In the genomic region with DNA sequence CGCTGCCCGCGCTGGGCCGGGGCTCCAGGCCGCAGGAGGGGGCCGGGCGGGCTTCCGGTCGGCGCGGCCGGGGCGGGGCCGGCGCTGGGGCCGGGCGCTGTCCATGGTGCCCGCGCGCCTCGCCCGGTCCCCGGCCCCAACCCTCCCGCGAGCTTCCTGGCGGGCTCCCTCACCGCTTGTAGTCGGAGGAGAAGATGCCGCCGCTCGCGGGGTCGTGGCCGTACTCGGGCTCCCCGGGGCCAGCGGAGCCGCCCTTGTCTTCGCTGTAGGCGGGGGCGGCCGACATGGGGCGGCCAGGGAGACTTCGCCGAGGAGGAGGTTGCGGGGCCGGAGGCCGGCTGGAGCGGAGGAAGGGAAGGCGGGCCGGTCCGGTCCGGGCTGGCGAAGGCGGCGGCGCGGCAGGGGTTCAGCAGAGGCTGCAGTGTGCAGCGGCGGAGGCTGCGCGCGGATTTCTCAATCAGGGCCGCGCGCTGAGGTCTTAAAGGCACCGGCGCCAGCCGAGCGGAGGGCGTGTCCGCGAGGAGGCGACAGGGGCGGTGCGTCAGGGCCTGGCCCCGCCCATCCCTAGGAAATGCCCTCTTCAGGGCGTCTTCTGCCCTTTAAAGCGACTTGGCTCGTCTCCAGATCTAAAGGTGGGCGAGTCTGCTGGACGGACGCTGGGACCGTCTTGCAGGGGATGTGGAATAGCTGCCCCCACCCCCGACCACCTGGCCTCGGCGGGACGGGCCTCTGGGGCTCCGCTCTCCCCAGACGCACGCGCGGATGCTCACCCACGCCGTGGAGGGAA, we compare ENCODE assay signal across 1 cellular context.
TF ChIP-seq lines count a peak whose summit lies in the region.

A gene with protein sequence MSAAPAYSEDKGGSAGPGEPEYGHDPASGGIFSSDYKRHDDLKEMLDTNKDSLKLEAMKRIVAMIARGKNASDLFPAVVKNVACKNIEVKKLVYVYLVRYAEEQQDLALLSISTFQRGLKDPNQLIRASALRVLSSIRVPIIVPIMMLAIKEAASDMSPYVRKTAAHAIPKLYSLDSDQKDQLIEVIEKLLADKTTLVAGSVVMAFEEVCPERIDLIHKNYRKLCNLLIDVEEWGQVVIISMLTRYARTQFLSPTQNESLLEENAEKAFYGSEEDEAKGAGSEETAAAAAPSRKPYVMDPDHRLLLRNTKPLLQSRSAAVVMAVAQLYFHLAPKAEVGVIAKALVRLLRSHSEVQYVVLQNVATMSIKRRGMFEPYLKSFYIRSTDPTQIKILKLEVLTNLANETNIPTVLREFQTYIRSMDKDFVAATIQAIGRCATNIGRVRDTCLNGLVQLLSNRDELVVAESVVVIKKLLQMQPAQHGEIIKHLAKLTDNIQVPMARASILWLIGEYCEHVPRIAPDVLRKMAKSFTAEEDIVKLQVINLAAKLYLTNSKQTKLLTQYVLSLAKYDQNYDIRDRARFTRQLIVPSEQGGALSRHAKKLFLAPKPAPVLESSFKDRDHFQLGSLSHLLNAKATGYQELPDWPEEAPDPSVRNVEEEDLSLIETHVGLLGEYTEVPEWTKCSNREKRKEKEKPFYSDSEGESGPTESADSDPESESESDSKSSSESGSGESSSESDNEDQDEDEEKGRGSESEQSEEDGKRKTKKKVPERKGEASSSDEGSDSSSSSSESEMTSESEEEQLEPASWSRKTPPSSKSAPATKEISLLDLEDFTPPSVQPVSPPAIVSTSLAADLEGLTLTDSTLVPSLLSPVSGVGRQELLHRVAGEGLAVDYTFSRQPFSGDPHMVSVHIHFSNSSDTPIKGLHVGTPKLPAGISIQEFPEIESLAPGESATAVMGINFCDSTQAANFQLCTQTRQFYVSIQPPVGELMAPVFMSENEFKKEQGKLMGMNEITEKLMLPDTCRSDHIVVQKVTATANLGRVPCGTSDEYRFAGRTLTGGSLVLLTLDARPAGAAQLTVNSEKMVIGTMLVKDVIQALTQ (minus strand): TSS at position 455 of the 787 bp plus-strand sequence. CDS start 169 bp downstream, at position 286.

TF ChIP-seq in HepG2, 621 proteins besides CTCF, POLR2A, EP300 and RAD21 (continued from another document and continues in another):
- TF ChIP-seq HDAC6 (IDR thresholded peaks at IDR 0.05; ENCODE audit: low read depth, low read length) (no peak), HNRNPUL1 (IDR thresholded peaks at IDR 0.05; ENCODE audit: low read depth, low read length) (no peak), ZNF326 (CRISPR knock-in tag; IDR thresholded peaks at IDR 0.05; ENCODE audit: borderline replicate concordance) (no peak), ZNF383 (CRISPR knock-in tag; IDR thresholded peaks at IDR 0.05; ENCODE audit: borderline replicate concordance) (no peak), CBX1 (IDR thresholded peaks at IDR 0.05; ENCODE audit: low read depth) (no peak), ZNF20 (CRISPR knock-in tag; IDR thresholded peaks at IDR 0.05) (no peak), TBX3 (IDR thresholded peaks at IDR 0.05; ENCODE audit: borderline replicate concordance) (no peak), IRX3 (CRISPR knock-in tag; IDR thresholded peaks at IDR 0.05; ENCODE audit: borderline replicate concordance, low read depth) (peak; percentile 80; the same call in 1 of the 2 replicates), ZBTB20 (CRISPR knock-in tag; IDR thresholded peaks at IDR 0.05; ENCODE audit: borderline replicate concordance, low read depth) (no peak), GFI1 (CRISPR knock-in tag; IDR thresholded peaks at IDR 0.05; ENCODE audit: borderline replicate concordance) (peak; percentile 54; the same call in 1 of the 2 replicates), KDM6A (CRISPR knock-in tag; IDR thresholded peaks at IDR 0.05; ENCODE audit: low read depth) (no peak), ZNF33A (CRISPR knock-in tag; IDR thresholded peaks at IDR 0.05; ENCODE audit: borderline replicate concordance) (no peak), MAFF (IDR thresholded peaks at IDR 0.05; ENCODE audit: low read depth, low read length) (no peak), BORCS8-MEF2B (CRISPR knock-in tag; IDR thresholded peaks at IDR 0.05) (peak; percentile 20), KMT2A (CRISPR knock-in tag; IDR thresholded peaks at IDR 0.05) (no peak), PHF8 (CRISPR knock-in tag; IDR thresholded peaks at IDR 0.05) (no peak), RARG (CRISPR knock-in tag; IDR thresholded peaks at IDR 0.05; ENCODE audit: low read depth) (no peak), ARNTL (CRISPR knock-in tag; IDR thresholded peaks at IDR 0.05) (peak; percentile 43; the same call in 1 of the 2 replicates), ZNF839 (CRISPR knock-in tag; IDR thresholded peaks at IDR 0.05; ENCODE audit: borderline replicate concordance) (no peak), MEF2D (CRISPR knock-in tag; IDR thresholded peaks at IDR 0.05) (no peak), KLF12 (CRISPR knock-in tag; IDR thresholded peaks at IDR 0.05; ENCODE audit: borderline replicate concordance) (peak; percentile 75; the same call in 1 of the 2 replicates), ZNF484 (CRISPR knock-in tag; IDR thresholded peaks at IDR 0.05; ENCODE audit: borderline replicate concordance, low read depth) (no peak), SNRNP70 (IDR thresholded peaks at IDR 0.05; ENCODE audit: low read depth, low read length) (no peak), ZNF10 (CRISPR knock-in tag; IDR thresholded peaks at IDR 0.05; ENCODE audit: borderline replicate concordance, low read depth) (no peak), ZNF644 (CRISPR knock-in tag; IDR thresholded peaks at IDR 0.05; ENCODE audit: low read depth) (no peak), KLF11 (CRISPR knock-in tag; IDR thresholded peaks at IDR 0.05) (no peak)
- TF ChIP-seq, protein P1, sequence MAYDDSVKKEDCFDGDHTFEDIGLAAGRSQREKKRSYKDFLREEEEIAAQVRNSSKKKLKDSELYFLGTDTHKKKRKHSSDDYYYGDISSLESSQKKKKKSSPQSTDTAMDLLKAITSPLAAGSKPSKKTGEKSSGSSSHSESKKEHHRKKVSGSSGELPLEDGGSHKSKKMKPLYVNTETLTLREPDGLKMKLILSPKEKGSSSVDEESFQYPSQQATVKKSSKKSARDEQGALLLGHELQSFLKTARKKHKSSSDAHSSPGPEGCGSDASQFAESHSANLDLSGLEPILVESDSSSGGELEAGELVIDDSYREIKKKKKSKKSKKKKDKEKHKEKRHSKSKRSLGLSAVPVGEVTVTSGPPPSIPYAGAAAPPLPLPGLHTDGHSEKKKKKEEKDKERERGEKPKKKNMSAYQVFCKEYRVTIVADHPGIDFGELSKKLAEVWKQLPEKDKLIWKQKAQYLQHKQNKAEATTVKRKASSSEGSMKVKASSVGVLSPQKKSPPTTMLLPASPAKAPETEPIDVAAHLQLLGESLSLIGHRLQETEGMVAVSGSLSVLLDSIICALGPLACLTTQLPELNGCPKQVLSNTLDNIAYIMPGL (CRISPR knock-in tag; IDR thresholded peaks at IDR 0.05; ENCODE audit: borderline replicate concordance in 1 of 2, low read depth in 1 of 2): no peak
- TF ChIP-seq, protein P2, sequence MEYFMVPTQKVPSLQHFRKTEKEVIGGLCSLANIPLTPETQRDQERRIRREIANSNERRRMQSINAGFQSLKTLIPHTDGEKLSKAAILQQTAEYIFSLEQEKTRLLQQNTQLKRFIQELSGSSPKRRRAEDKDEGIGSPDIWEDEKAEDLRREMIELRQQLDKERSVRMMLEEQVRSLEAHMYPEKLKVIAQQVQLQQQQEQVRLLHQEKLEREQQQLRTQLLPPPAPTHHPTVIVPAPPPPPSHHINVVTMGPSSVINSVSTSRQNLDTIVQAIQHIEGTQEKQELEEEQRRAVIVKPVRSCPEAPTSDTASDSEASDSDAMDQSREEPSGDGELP (IDR thresholded peaks at IDR 0.05; ENCODE audit: borderline replicate concordance, low read depth): no peak
- TF ChIP-seq, protein P3, sequence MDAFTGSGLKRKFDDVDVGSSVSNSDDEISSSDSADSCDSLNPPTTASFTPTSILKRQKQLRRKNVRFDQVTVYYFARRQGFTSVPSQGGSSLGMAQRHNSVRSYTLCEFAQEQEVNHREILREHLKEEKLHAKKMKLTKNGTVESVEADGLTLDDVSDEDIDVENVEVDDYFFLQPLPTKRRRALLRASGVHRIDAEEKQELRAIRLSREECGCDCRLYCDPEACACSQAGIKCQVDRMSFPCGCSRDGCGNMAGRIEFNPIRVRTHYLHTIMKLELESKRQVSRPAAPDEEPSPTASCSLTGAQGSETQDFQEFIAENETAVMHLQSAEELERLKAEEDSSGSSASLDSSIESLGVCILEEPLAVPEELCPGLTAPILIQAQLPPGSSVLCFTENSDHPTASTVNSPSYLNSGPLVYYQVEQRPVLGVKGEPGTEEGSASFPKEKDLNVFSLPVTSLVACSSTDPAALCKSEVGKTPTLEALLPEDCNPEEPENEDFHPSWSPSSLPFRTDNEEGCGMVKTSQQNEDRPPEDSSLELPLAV (CRISPR knock-in tag; conservative IDR thresholded peaks at IDR 0.05; ENCODE audit: low read depth): no peak
- TF ChIP-seq, protein P4, sequence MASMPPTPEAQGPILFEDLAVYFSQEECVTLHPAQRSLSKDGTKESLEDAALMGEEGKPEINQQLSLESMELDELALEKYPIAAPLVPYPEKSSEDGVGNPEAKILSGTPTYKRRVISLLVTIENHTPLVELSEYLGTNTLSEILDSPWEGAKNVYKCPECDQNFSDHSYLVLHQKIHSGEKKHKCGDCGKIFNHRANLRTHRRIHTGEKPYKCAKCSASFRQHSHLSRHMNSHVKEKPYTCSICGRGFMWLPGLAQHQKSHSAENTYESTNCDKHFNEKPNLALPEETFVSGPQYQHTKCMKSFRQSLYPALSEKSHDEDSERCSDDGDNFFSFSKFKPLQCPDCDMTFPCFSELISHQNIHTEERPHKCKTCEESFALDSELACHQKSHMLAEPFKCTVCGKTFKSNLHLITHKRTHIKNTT (CRISPR knock-in tag; IDR thresholded peaks at IDR 0.05): no peak
- TF ChIP-seq, protein P5, sequence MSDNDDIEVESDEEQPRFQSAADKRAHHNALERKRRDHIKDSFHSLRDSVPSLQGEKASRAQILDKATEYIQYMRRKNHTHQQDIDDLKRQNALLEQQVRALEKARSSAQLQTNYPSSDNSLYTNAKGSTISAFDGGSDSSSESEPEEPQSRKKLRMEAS (IDR thresholded peaks at IDR 0.05): no peak; the same call in 1 of the 2 replicates
- TF ChIP-seq, protein P6, sequence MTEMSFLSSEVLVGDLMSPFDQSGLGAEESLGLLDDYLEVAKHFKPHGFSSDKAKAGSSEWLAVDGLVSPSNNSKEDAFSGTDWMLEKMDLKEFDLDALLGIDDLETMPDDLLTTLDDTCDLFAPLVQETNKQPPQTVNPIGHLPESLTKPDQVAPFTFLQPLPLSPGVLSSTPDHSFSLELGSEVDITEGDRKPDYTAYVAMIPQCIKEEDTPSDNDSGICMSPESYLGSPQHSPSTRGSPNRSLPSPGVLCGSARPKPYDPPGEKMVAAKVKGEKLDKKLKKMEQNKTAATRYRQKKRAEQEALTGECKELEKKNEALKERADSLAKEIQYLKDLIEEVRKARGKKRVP (CRISPR knock-in tag; IDR thresholded peaks at IDR 0.05): no peak
- TF ChIP-seq, protein P7, sequence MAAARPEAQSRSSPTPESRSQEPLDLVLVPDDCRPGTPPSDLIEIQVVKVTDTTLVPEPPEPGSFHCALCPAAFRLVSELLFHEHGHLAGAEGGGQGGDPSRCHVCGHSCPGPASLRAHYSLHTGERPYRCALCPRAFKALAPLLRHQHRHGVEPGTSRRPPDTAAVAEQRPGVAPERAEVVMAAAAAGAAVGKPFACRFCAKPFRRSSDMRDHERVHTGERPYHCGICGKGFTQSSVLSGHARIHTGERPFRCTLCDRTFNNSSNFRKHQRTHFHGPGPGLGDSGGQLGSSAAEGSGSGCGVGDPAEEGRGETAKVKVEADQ (CRISPR knock-in tag; IDR thresholded peaks at IDR 0.05; ENCODE audit: borderline replicate concordance): no peak
- TF ChIP-seq, protein P8, sequence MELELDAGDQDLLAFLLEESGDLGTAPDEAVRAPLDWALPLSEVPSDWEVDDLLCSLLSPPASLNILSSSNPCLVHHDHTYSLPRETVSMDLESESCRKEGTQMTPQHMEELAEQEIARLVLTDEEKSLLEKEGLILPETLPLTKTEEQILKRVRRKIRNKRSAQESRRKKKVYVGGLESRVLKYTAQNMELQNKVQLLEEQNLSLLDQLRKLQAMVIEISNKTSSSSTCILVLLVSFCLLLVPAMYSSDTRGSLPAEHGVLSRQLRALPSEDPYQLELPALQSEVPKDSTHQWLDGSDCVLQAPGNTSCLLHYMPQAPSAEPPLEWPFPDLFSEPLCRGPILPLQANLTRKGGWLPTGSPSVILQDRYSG (CRISPR knock-in tag; IDR thresholded peaks at IDR 0.05): peak; percentile 66; the same call in 1 of the 2 replicates
- TF ChIP-seq, protein P9, sequence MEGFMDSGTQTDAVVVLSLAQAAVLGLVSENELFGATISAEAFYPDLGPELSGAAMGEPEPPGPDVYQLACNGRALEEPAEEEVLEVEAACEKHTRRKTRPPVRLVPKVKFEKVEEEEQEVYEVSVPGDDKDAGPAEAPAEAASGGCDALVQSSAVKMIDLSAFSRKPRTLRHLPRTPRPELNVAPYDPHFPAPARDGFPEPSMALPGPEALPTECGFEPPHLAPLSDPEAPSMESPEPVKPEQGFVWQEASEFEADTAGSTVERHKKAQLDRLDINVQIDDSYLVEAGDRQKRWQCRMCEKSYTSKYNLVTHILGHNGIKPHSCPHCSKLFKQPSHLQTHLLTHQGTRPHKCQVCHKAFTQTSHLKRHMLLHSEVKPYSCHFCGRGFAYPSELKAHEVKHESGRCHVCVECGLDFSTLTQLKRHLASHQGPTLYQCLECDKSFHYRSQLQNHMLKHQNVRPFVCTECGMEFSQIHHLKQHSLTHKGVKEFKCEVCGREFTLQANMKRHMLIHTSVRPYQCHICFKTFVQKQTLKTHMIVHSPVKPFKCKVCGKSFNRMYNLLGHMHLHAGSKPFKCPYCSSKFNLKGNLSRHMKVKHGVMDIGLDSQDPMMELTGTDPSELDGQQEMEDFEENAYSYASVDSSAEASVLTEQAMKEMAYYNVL (CRISPR knock-in tag; IDR thresholded peaks at IDR 0.05; ENCODE audit: borderline replicate concordance): no peak
- TF ChIP-seq, protein P10, sequence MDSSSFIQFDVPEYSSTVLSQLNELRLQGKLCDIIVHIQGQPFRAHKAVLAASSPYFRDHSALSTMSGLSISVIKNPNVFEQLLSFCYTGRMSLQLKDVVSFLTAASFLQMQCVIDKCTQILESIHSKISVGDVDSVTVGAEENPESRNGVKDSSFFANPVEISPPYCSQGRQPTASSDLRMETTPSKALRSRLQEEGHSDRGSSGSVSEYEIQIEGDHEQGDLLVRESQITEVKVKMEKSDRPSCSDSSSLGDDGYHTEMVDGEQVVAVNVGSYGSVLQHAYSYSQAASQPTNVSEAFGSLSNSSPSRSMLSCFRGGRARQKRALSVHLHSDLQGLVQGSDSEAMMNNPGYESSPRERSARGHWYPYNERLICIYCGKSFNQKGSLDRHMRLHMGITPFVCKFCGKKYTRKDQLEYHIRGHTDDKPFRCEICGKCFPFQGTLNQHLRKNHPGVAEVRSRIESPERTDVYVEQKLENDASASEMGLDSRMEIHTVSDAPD (CRISPR knock-in tag; IDR thresholded peaks at IDR 0.05): no peak
- TF ChIP-seq, protein P11, sequence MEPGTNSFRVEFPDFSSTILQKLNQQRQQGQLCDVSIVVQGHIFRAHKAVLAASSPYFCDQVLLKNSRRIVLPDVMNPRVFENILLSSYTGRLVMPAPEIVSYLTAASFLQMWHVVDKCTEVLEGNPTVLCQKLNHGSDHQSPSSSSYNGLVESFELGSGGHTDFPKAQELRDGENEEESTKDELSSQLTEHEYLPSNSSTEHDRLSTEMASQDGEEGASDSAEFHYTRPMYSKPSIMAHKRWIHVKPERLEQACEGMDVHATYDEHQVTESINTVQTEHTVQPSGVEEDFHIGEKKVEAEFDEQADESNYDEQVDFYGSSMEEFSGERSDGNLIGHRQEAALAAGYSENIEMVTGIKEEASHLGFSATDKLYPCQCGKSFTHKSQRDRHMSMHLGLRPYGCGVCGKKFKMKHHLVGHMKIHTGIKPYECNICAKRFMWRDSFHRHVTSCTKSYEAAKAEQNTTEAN (CRISPR knock-in tag; conservative IDR thresholded peaks at IDR 0.05): peak; percentile 64; the same call in 1 of the 2 replicates
- TF ChIP-seq, protein P12, sequence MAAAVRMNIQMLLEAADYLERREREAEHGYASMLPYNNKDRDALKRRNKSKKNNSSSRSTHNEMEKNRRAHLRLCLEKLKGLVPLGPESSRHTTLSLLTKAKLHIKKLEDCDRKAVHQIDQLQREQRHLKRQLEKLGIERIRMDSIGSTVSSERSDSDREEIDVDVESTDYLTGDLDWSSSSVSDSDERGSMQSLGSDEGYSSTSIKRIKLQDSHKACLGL (CRISPR knock-in tag; IDR thresholded peaks at IDR 0.05): peak; percentile 70; the same call in 1 of the 2 replicates
